ENCODE assay signal across 8 cellular contexts in the genomic region with DNA sequence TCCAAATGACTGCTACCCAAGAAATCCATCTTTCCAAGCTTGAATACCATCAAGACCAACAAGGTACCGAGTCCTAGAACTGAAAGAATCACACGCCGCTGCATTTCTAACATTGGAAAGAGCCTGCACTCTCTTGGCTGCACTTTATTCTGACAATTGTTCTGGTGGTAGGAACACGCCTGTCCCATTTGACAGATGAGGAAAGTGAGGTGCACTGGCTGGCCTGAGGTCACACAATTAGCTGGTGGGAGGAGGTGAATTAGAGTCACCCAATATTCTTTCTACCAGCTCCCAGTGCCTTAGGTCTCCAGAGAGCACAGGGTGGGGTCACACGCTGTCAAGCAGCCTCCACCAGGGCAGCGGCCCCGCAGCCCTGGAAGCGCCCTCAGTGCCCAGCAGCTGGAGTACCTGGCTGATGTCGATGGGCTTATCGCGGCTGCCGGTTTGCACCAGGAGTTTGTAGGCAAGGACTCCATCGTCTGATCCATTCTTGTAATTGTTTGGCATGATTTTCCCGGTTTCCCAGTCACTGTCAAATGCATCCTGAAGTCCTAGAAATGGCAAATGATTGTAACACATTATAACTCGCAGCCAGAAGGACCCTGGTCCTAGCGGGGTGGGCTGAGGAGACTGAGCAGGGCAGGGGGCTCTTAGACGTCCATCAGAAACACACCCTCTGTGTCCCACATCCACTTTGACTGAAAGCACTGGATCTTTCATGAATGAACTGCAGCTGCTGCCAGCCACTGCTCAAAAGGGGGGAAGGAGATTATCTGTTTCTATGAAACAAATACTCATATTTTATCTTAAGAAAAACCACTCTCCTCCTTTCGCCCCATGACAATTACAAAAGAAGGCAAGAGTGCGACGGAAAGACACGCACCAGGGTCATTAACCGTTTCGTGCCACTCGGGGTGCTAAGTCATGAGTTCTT. TPM values are rescaled to one million over a fixed set of nuclear protein-coding genes. Genes with fewer than 3 reads are reported as not detected.
A peak's percentile ranks its signal among the peaks of the same experiment; 100 is the strongest.
DNase-seq lines count a peak whose midpoint lies in the region; ATAC-seq and TF ChIP-seq lines count a peak whose summit lies in the region.

No MANE protein-coding gene starts in this region.

- H3K27me3 ChIP-seq in stomach = no peaks in the 10 kb centered on the region

- no peak for TF ChIP-seq CTCF in stomach (IDR thresholded peaks at IDR 0.05)

- no peak for ATAC-seq in T-helper 17 cell
- no peak for ATAC-seq in HG03432 (IDR thresholded peaks at IDR 0.05; ENCODE audit: unreplicated experiment)
- no peak for ATAC-seq in HG03521 (IDR thresholded peaks at IDR 0.05; ENCODE audit: unreplicated experiment)

- peaks cover 23% of the 10 kb centered on the region for H3K4me1 Mint-ChIP-seq in activated CD4-positive, alpha-beta T cell treated with anti-CD3 and anti-CD28 coated beads, Interleukin-2, amount 10 ng/mL, durations not matched to agents 24 days and 14 days
- H3K4me1 Mint-ChIP-seq in T-helper 17 cell = peaks cover 30% of the 10 kb centered on the region

- 67 to 76% (median 72%) methylated on average over 24 of the region's 24 CpGs for WGBS in stomach, 5 donors

- no peak for TF ChIP-seq POLR2A in stomach (IDR thresholded peaks at IDR 0.05)

- H3K27ac Mint-ChIP-seq in activated CD4-positive, alpha-beta T cell treated with anti-CD3 and anti-CD28 coated beads, Interleukin-2, amount 10 ng/mL, durations not matched to agents 24 days and 14 days = no peak overlapping the region
- H3K27ac Mint-ChIP-seq in T-helper 17 cell = peak overlapping the region; percentile 85

- H3K36me3 ChIP-seq in stomach = peaks cover 17 to 73% (median 60%) of the 10 kb centered on the region in 4 donors

- no peak for TF ChIP-seq EP300 in stomach (IDR thresholded peaks at IDR 0.05)

- peak overlapping the region; percentile 59 to 80 (median 73) for H3K27ac ChIP-seq in stomach

- H3K36me3 Mint-ChIP-seq in activated CD4-positive, alpha-beta T cell treated with anti-CD3 and anti-CD28 coated beads, Interleukin-2, amount 10 ng/mL, durations not matched to agents 24 days and 14 days (ENCODE audit: low read depth) = peaks cover 7% of the 10 kb centered on the region
- H3K36me3 Mint-ChIP-seq in T-helper 17 cell (ENCODE audit: low read depth) = peaks cover 6% of the 10 kb centered on the region

- no peak for DNase-seq in activated CD4-positive, alpha-beta T cell treated with anti-CD3 and anti-CD28 coated beads, Interleukin-2, amount 10 ng/mL, durations not matched to agents 24 days and 14 days
- no peak for DNase-seq in activated CD4-positive, alpha-beta T cell treated with anti-CD3 and anti-CD28 coated beads, Interleukin-2, amount 50 U/mL, for 1 hour
- no peak for DNase-seq in T-helper 17 cell
- peak; percentile 12 for DNase-seq in hepatic stellate cell (ENCODE audit: low spot score)
- DNase-seq in stomach = no peak
- no peak for DNase-seq in putamen (ENCODE audit: low spot score)

- H3K27me3 Mint-ChIP-seq in activated CD4-positive, alpha-beta T cell treated with anti-CD3 and anti-CD28 coated beads, Interleukin-2, amount 10 ng/mL, durations not matched to agents 24 days and 14 days = peaks cover 63% of the 10 kb centered on the region
- peaks cover 5% of the 10 kb centered on the region for H3K27me3 Mint-ChIP-seq in T-helper 17 cell

- peaks cover 30 to 68% (median 49%) of the 10 kb centered on the region in 4 donors for H3K4me1 ChIP-seq in stomach

- no peaks in the 10 kb centered on the region for H3K9me3 Mint-ChIP-seq in activated CD4-positive, alpha-beta T cell treated with anti-CD3 and anti-CD28 coated beads, Interleukin-2, amount 10 ng/mL, durations not matched to agents 24 days and 14 days

- H3K4me3 ChIP-seq in stomach = peak overlapping the region in 1 of 4 donors; percentile 25

- intact Hi-C loops in activated CD4-positive, alpha-beta T cell treated with anti-CD3 and anti-CD28 coated beads, Interleukin-2, amount 10 ng/mL, durations not matched to agents 24 days and 14 days (cut with micrococcal nuclease) = loop anchor here (1.0 to 2.0 kb wide), 4 partner anchors 33 to 263 kb away; partner anchors contain the start of gene FANCC
- intact Hi-C loops in stomach (cut with DNase I; ENCODE audit: low total_unique reads) = no loop called here

- H3K4me3 Mint-ChIP-seq in activated CD4-positive, alpha-beta T cell treated with anti-CD3 and anti-CD28 coated beads, Interleukin-2, amount 10 ng/mL, durations not matched to agents 24 days and 14 days = peak overlapping the region; percentile 78
- H3K4me3 Mint-ChIP-seq in T-helper 17 cell = peak overlapping the region; percentile 94

- no peaks in the 10 kb centered on the region for H3K9me3 ChIP-seq in T-helper 17 cell (ENCODE audit: control insufficient read depth, low read length, poor library complexity, severe bottlenecking)
- no peaks in the 10 kb centered on the region for H3K9me3 ChIP-seq in stomach

RNA-seq across cellular contexts. Expression of gene PTCH1, which starts 55.1 kb away (rescaled TPM):
- 4.2 and 5.0 TPM in 2 replicates for total RNA-seq in activated CD4-positive, alpha-beta T cell treated with anti-CD3 and anti-CD28 coated beads, Interleukin-2, amount 10 ng/mL, durations not matched to agents 24 days and 14 days
- total RNA-seq in T-helper 17 cell (10 to 100 TPM; 14.4 to 18.5 TPM), stomach (10 to 100 TPM; 20.6 to 53.3 (median 28.0) TPM)
- polyA plus RNA-seq in stomach = 1 to 10 TPM; 3.9 to 9.3 (median 8.6) TPM
